1 cellular context compared by ENCODE assay signal in the genomic region with DNA sequence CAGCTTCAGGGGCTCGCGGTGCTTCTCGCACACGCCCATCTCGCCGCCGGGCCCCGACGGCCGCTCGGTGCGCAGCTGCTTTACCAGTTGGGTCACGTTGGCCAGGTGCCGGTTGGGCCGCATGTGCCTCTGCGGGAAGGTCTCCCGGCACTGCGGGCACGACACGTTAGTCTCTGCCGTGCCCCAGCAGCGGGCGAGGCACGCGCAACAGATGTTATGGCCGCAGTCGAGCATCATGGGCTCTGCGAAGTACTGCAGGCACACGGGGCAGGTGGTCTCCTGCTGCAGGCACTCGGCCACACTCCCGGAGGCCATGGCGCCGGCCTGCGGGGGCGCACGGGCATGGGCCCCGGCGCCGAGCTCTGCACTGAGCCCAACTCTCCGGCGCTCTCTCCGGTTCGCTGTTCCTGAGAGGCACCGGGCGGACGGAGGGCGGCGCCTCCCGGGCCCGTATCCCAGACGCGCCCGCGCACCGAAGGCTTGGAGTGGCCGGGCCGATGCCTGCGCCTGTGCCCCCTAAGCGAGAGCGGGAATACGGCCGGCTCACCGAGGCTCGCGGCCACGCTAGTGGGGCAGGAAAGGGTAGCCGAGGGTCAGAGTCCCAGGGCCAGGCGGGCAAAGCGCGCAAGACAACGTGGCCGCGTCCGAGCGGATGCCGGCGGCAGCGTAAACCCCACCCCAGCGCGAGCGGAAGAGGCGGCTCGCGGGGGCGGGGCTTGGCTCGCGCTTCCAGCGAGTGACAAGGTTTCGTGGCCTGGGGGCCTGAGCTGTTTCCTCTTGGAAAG.
A peak's percentile ranks its signal among the peaks of the same experiment; 100 is the strongest.
TF ChIP-seq lines count a peak whose summit lies in the region.

A gene with protein sequence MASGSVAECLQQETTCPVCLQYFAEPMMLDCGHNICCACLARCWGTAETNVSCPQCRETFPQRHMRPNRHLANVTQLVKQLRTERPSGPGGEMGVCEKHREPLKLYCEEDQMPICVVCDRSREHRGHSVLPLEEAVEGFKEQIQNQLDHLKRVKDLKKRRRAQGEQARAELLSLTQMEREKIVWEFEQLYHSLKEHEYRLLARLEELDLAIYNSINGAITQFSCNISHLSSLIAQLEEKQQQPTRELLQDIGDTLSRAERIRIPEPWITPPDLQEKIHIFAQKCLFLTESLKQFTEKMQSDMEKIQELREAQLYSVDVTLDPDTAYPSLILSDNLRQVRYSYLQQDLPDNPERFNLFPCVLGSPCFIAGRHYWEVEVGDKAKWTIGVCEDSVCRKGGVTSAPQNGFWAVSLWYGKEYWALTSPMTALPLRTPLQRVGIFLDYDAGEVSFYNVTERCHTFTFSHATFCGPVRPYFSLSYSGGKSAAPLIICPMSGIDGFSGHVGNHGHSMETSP (minus strand): TSS at position 668 of the 785 bp plus-strand sequence. CDS start 353 bp downstream, at position 315.

TF ChIP-seq in IMR-90, 13 proteins besides CTCF, POLR2A, EP300 and RAD21:
- TF ChIP-seq MXI1 (IDR thresholded peaks at IDR 0.05; ENCODE audit: borderline replicate concordance, low read depth, low read length) (peak; percentile 95), FOS (IDR thresholded peaks at IDR 0.05; ENCODE audit: low read depth, low read length) (no peak), MAZ (IDR thresholded peaks at IDR 0.05; ENCODE audit: borderline replicate concordance, low read depth, low read length) (peak; percentile 80; the same call in 1 of the 2 replicates)
TF ChIP-seq in IMR-90: peak in this region for 2.
